Comparison of ENCODE assay signal across 8 cellular contexts in the genomic region with DNA sequence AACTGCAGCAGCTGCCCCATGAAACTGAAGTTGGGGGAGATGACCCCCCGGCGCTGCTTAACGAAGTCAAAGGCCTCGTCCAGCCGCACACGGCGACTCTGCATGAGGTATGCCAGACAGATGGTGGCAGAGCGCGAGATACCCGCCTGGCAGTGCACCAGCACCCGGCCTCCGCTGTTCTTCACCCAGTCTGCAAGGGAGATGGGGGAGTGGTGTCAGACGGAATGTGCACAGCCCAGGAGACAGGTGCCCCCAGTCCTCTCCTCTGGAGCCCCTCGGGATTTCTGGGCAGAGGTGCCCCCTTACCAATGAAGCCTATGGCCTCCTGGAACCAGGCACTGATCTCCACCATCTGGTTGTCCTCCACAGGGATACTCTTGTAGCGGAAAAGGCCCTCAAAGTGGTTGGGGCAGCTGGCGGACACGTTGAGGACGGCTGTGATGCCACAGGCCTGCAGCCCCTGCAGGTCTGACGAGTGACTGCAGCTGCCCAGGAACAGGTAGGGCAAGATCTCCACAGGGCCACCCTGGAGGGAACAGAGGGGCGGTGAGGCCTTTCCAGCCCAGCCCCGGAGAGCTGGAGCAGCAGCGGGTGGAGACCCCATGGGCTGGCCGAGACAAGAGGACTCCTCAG. TPM values are rescaled to one million over a fixed set of nuclear protein-coding genes. Genes with fewer than 3 reads are reported as not detected.
DNase-seq lines count a peak whose midpoint lies in the region; ATAC-seq and TF ChIP-seq lines count a peak whose summit lies in the region.

No MANE protein-coding gene starts in this region.

- H3K36me3 Mint-ChIP-seq in neural crest cell (ENCODE audit: low read depth): no peaks in the 10 kb centered on the region

- ATAC-seq in RWPE2 (ENCODE audit: low read depth) (no peak), GM18498 (IDR thresholded peaks at IDR 0.05; ENCODE audit: unreplicated experiment) (no peak), HG03025 (IDR thresholded peaks at IDR 0.05; ENCODE audit: low FRiP score, unreplicated experiment) (no peak)

- no peaks in the 10 kb centered on the region for H3K4me1 ChIP-seq in RWPE2 (ENCODE audit: insufficient read depth, poor library complexity, severe bottlenecking)

- DNase-seq in 8988T (peak; percentile 91), RWPE2 (ENCODE audit: low spot score) (peak; percentile 54), neural crest cell (ENCODE audit: low read depth, low spot score) (no peak), amniotic stem cell (lab: John Stamatoyannopoulos, UW) (no peak)
- DNase-seq in central memory CD4-positive, alpha-beta T cell: peak; percentile 42

- TF ChIP-seq CTCF in RWPE2 (IDR thresholded peaks at IDR 0.05; ENCODE audit: poor library complexity, severe bottlenecking) (no peak), neural crest cell (conservative IDR thresholded peaks at IDR 0.05) (peak; percentile 43)

- H3K27me3 ChIP-seq in RWPE2 (ENCODE audit: insufficient read depth, poor library complexity, severe bottlenecking): no peaks in the 10 kb centered on the region

- H3K9me3 ChIP-seq in RWPE2 (ENCODE audit: severe bottlenecking): no peaks in the 10 kb centered on the region

- no peaks in the 10 kb centered on the region for H3K9me3 Mint-ChIP-seq in neural crest cell

- peak; percentile 46 for TF ChIP-seq POLR2A in GM19099 (IDR thresholded peaks at IDR 0.05; ENCODE audit: extremely low read depth, insufficient read length, low read depth)

- peaks cover 9% of the 10 kb centered on the region for H3K4me1 Mint-ChIP-seq in neural crest cell

- peak overlapping the region; percentile 56 for H3K4me3 Mint-ChIP-seq in neural crest cell

- no peak overlapping the region for H3K27ac Mint-ChIP-seq in neural crest cell (ENCODE audit: unreplicated experiment)

- peak overlapping the region; percentile 43 for H3K4me3 ChIP-seq in RWPE2 (ENCODE audit: severe bottlenecking)

- no peaks in the 10 kb centered on the region for H3K36me3 ChIP-seq in RWPE2 (ENCODE audit: low read depth)

- H3K27me3 Mint-ChIP-seq in neural crest cell (ENCODE audit: low read depth): peaks cover 46% of the 10 kb centered on the region

- H3K27ac ChIP-seq in RWPE2 (ENCODE audit: poor library complexity, severe bottlenecking): no peak overlapping the region

RNA-seq across cellular contexts. Expression of gene DUSP2, which starts 1.3 kb away (rescaled TPM):
- 1.0 and 1.1 TPM in 2 replicates for total RNA-seq in neural crest cell

RNA-seq across cellular contexts. Expression of gene ASTL, which starts 5.7 kb away (rescaled TPM):
- not detected in 2 replicates for total RNA-seq in neural crest cell

RNA-seq across cellular contexts. Expression of gene ADRA2B, which starts 27.6 kb away (rescaled TPM):
- total RNA-seq in neural crest cell: 0.79 and 0.82 TPM in 2 replicates

Comparison
In these comparisons a context has a peak if more than half of its experiments do, and no peak if none do; other contexts are left out.
1. DNase-seq: peak in 8988T (single experiment), RWPE2 (single experiment) and central memory CD4-positive, alpha-beta T cell (single experiment); none in neural crest cell (single experiment) and amniotic stem cell (single experiment).